ENCODE assay signal across 8 cellular contexts in the genomic region with DNA sequence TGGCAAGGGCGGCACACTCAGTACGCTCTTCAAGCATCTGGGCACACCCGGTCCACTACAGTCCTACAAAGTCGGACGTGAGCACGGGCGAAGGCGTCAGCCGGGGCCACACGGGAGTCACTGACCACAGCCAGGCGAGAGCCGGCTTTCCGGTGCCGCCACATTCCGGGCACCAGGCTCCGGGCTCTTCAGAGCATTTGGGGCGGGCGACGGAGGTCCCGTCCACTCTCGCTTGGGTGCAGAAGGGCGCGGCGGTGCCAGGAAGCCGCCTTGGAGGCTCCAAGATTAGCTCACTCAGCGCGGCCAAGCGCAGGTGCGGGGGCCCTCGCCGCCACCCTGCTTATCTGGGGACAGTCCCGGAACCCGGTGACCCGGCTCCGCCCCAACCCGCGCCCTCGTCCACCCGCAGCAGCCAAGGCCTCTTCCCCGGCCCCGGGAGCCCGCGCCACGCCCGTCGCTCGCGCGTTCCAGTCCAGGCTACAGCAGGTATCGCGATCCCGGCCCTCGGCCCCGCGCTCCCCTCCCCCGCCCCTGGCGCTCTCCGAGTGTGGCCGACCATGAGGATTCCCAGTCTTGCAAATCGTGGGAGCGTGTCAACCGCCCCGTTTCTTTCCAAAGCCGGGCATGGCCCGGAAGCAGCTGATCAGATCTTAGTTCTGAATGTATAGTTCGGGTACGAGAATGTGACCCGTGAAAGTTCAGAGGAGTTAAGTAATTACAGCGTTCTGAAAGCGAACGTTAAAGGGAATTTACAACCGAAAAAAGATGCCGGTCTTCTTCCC. TPM values are rescaled to one million over a fixed set of nuclear protein-coding genes. Genes with fewer than 3 reads are reported as not detected.
DNase-seq lines count a peak whose midpoint lies in the region; ATAC-seq and TF ChIP-seq lines count a peak whose summit lies in the region.

Gene ADPRH, plus strand, starts transcription at position 127 of the 782 bp plus-strand sequence. CDS start 2,678 bp downstream, outside the sequence.

- ATAC-seq in GM19025 (IDR thresholded peaks at IDR 0.05; ENCODE audit: low read depth, unreplicated experiment) (peak; percentile 65), HG03139 (IDR thresholded peaks at IDR 0.05; ENCODE audit: unreplicated experiment) (peak; percentile 59), Panc1 (peak; percentile 98), heart left ventricle (peak; percentile 88 to 96 (median 92))
- ATAC-seq in activated naive CD8-positive, alpha-beta T cell treated with anti-CD3 and anti-CD28 coated beads, Interleukin-2, amount 10 ng/mL, durations not matched to agents 7 days and 5 days (ENCODE audit: low read depth) = peak; percentile 84

- H3K4me3 Mint-ChIP-seq in activated naive CD8-positive, alpha-beta T cell treated with anti-CD3 and anti-CD28 coated beads, Interleukin-2, amount 10 ng/mL, durations not matched to agents 7 days and 5 days = peak within 1 kb of the TSS; percentile 88

- H3K27ac Mint-ChIP-seq in activated naive CD8-positive, alpha-beta T cell treated with anti-CD3 and anti-CD28 coated beads, Interleukin-2, amount 10 ng/mL, durations not matched to agents 7 days and 5 days = peak within 1 kb of the TSS; percentile 88

- 0 to 1% (median 1%) methylated on average over 43 to 73 of the region's 73 CpGs for WGBS in heart left ventricle, 4 donors

- TF ChIP-seq CTCF in Panc1 (IDR thresholded peaks at IDR 0.05) (no peak), heart left ventricle (IDR thresholded peaks at IDR 0.05) (peak in 2 of 12 donors; percentile 4 to 9)

- H3K4me1 Mint-ChIP-seq in activated naive CD8-positive, alpha-beta T cell treated with anti-CD3 and anti-CD28 coated beads, Interleukin-2, amount 10 ng/mL, durations not matched to agents 7 days and 5 days = peaks cover 16% of the 10 kb centered on the region

- in situ Hi-C loops in Panc1 (cut with HindIII; ENCODE audit: low pct_unique_long_range_greater_than_20kb, low sequenced_read_pairs) = no loop called here

- H3K4me3 ChIP-seq in BLaER1 treated with 17β-estradiol and CSF1 and Interleukin-3, amounts not matched to agents 10 nM and 100 nM = peak within 1 kb of the TSS; percentile 41 to 68 (median 57)
- H3K4me3 ChIP-seq in Panc1 (ENCODE audit: low read depth in 2 of 2, low read length in 2 of 2) (peak within 1 kb of the TSS; percentile 51 to 77), heart left ventricle (peak within 1 kb of the TSS; percentile 21 to 78 (median 68))

- POLR2A ChIA-PET in Panc1 (lab: Charles Lee) = no interaction called here
- POLR2A ChIA-PET in activated naive CD8-positive, alpha-beta T cell treated with anti-CD3 and anti-CD28 coated beads, Interleukin-2, amount 10 ng/mL, durations not matched to agents 7 days and 5 days (lab: Charles Lee) = interaction anchor here (0.9 to 2.0 kb wide), 5 partner anchors 21 to 116 kb away, joined by 3 to 6 read pairs (median 4); partner anchors contain the start of genes TIMMDC1 and TMEM39A

- peak within 1 kb of the TSS; percentile 18 to 76 (median 50); a peak in 20 of 22 replicates for H3K9ac ChIP-seq in BLaER1 treated with 17β-estradiol and CSF1 and Interleukin-3, amounts not matched to agents 10 nM and 100 nM

- H3K36me3 ChIP-seq in BLaER1 treated with 17β-estradiol and CSF1 and Interleukin-3, amounts not matched to agents 10 nM and 100 nM = no peaks in the 10 kb centered on the region
- H3K36me3 ChIP-seq in Panc1 (ENCODE audit: control insufficient read depth, insufficient read depth, low read length) (no peaks in the 10 kb centered on the region), heart left ventricle (peaks cover 0 to 6% (median 0%) of the 10 kb centered on the region in 9 donors)

- H3K9me3 Mint-ChIP-seq in activated naive CD8-positive, alpha-beta T cell treated with anti-CD3 and anti-CD28 coated beads, Interleukin-2, amount 10 ng/mL, durations not matched to agents 7 days and 5 days = no peaks in the 10 kb centered on the region

- peaks cover 0 to 10% (median 5%) of the 10 kb centered on the region in 11 experiments; a peak in 12 of 22 replicates for H3K9me3 ChIP-seq in BLaER1 treated with 17β-estradiol and CSF1 and Interleukin-3, amounts not matched to agents 10 nM and 100 nM (replicated peaks in 1 of 11)
- H3K9me3 ChIP-seq in Panc1 (ENCODE audit: control insufficient read depth, insufficient read depth, low read depth, low read length) (no peaks in the 10 kb centered on the region), heart left ventricle (no peaks in the 10 kb centered on the region)

- TF ChIP-seq POLR2A in heart left ventricle (IDR thresholded peaks at IDR 0.05) = peak in 1 of 2 donors; percentile 48

- CTCF ChIA-PET in Panc1 (lab: Charles Lee) = no interaction called here

- peaks cover 18 to 39% (median 32%) of the 10 kb centered on the region in 11 experiments for H3K27me3 ChIP-seq in BLaER1 treated with 17β-estradiol and CSF1 and Interleukin-3, amounts not matched to agents 10 nM and 100 nM
- H3K27me3 ChIP-seq in Panc1 (ENCODE audit: control insufficient read depth, insufficient read depth, low read length) (no peaks in the 10 kb centered on the region), heart left ventricle (no peaks in the 10 kb centered on the region)

- DNase-seq in Panc1 (ENCODE audit: low read depth, low spot score) (peak; percentile 33), heart left ventricle (peak; percentile 86 to 94 (median 91)), posterior cingulate gyrus (peak; percentile 16 to 92 (median 36)), NCI-H2196 (lab: John Stamatoyannopoulos, UW; ENCODE audit: unreplicated experiment) (no peak)
- DNase-seq in activated naive CD8-positive, alpha-beta T cell treated with anti-CD3 and anti-CD28 coated beads, Interleukin-2, amount 10 ng/mL, durations not matched to agents 7 days and 5 days = peak; percentile 75

- H3K4me1 ChIP-seq in BLaER1 treated with 17β-estradiol and CSF1 and Interleukin-3, amounts not matched to agents 10 nM and 100 nM = peaks cover 5 to 38% (median 14%) of the 10 kb centered on the region in 10 experiments; a peak in 16 of 20 replicates
- H3K4me1 ChIP-seq in Panc1 (ENCODE audit: control insufficient read depth, insufficient read depth, low read length) (peaks cover 10% of the 10 kb centered on the region), heart left ventricle (peaks cover 0 to 27% (median 14%) of the 10 kb centered on the region in 12 donors)

- peak within 1 kb of the TSS in 7 of 11 experiments; percentile 5 to 75 (median 72); a peak in 14 of 22 replicates for H3K27ac ChIP-seq in BLaER1 treated with 17β-estradiol and CSF1 and Interleukin-3, amounts not matched to agents 10 nM and 100 nM
- peak within 1 kb of the TSS; percentile 93 for H3K27ac ChIP-seq in Panc1 (ENCODE audit: low read length)
- peak within 1 kb of the TSS; percentile 86 to 99 (median 96) for H3K27ac ChIP-seq in heart left ventricle

- H3K36me3 Mint-ChIP-seq in activated naive CD8-positive, alpha-beta T cell treated with anti-CD3 and anti-CD28 coated beads, Interleukin-2, amount 10 ng/mL, durations not matched to agents 7 days and 5 days = peaks cover 7% of the 10 kb centered on the region

- no peaks in the 10 kb centered on the region for H4K20me1 ChIP-seq in BLaER1 treated with 17β-estradiol and CSF1 and Interleukin-3, amounts not matched to agents 10 nM and 100 nM

- H3K4me2 ChIP-seq in BLaER1 treated with 17β-estradiol and CSF1 and Interleukin-3, amounts not matched to agents 10 nM and 100 nM = peak within 1 kb of the TSS; percentile 77 to 90 (median 85)

- no TSS peak for BruUV-seq in Panc1 (replicated peaks; lab: Mats Ljungman, UMichigan)

- H3K27me3 Mint-ChIP-seq in activated naive CD8-positive, alpha-beta T cell treated with anti-CD3 and anti-CD28 coated beads, Interleukin-2, amount 10 ng/mL, durations not matched to agents 7 days and 5 days = no peaks in the 10 kb centered on the region

- intact Hi-C loops in Panc1 (cut with micrococcal nuclease; ENCODE audit: unreplicated experiment) (no loop called here), heart left ventricle (cut with DNase I) (loop anchor here in 6 of 10 donors (2.0 to 5.0 kb wide), 7 partner anchors 15 to 98 kb away; partner anchors contain the start of genes COX17 (in 4 of the 6) and POPDC2 (in 1 of the 6)), posterior cingulate gyrus (cut with DNase I) (no loop called here)

RNA-seq across cellular contexts. Expression of gene ADPRH, which starts in this region (rescaled TPM):
- 7.8 TPM for total RNA-seq in Panc1 (2021; ENCODE audit: unreplicated experiment)
- polyA plus RNA-seq in Panc1 (2012; ENCODE audit: insufficient read length) = 7.1 TPM
- 1 to 10 TPM; 4.5 to 5.9 TPM for total RNA-seq in activated naive CD8-positive, alpha-beta T cell treated with anti-CD3 and anti-CD28 coated beads, Interleukin-2, amount 10 ng/mL, durations not matched to agents 7 days and 5 days
- 10 to 100 TPM in 6 of 9 donors, 1 to 10 TPM in 3; 9.7 to 17.5 (median 11.5) TPM for total RNA-seq in heart left ventricle
- 10 to 100 TPM in 1 of 2 donors, 1 to 10 TPM in 1; 5.0 to 14.2 TPM for polyA plus RNA-seq in heart left ventricle

Comparison
In these comparisons a context has a peak if more than half of its experiments do, and no peak if none do; other contexts are left out.
1. intact Hi-C loops: an anchor here in heart left ventricle (2.0 to 5.0 kb wide); none called in Panc1 and posterior cingulate gyrus.